Comparison of ENCODE assay signal across 23 cellular contexts in genomic region chr12:52921488-52922165, GRCh38. TPM values are rescaled to one million over a fixed set of nuclear protein-coding genes. Genes with fewer than 3 reads are reported as not detected.
"Had no signal": no experiment of that assay in that cellular context is flagged by ENCODE, and none has a peak within 500 bp of the region (broad histone marks: within the 10 kb centered on the region; RNA-seq: fewer than 3 reads in every experiment).

No MANE protein-coding gene starts in this region.

- H3K79me2 ChIP-seq: parathyroid adenoma had no signal

- H3K9me3 Mint-ChIP-seq: activated CD4-positive, alpha-beta memory T cell treated with anti-CD3 and anti-CD28 coated beads, Interleukin-2, amount 10 ng/mL, durations not matched to agents 7 days and 5 days; activated naive CD8-positive, alpha-beta T cell treated with anti-CD3 and anti-CD28 coated beads for 36 hours; activated T-cell treated with anti-CD3 and anti-CD28 coated beads, Interleukin-2, amount 50 U/mL, for 72 hours; central memory CD8-positive, alpha-beta T cell; immature natural killer cell; WTC11 had no signal

- H3K9ac ChIP-seq: parathyroid adenoma had no signal

- H3K4me3 ChIP-seq: tibial artery had no signal

- H3K27ac ChIP-seq: epithelial cell of prostate, neutrophil, parathyroid adenoma, tibial artery had no signal

- H3K36me3 Mint-ChIP-seq: activated naive CD8-positive, alpha-beta T cell treated with anti-CD3 and anti-CD28 coated beads for 36 hours; brain; immature natural killer cell; stimulated activated memory B cell treated with anti-CD40 and anti-IgM and Interleukin-4, amounts not matched to agents 10 μg/mL and 1 μg/mL and 100 μg/mL, for 72 hours; WTC11 had no signal

- H3K36me3 ChIP-seq: neutrophil, tibial artery had no signal

- H3K4me1 Mint-ChIP-seq: central memory CD8-positive, alpha-beta T cell; immature natural killer cell; stimulated activated memory B cell treated with anti-CD40 and anti-IgM and Interleukin-4, amounts not matched to agents 10 μg/mL and 1 μg/mL and 100 μg/mL, for 72 hours had no signal

- H3K4me3 Mint-ChIP-seq: activated CD4-positive, alpha-beta memory T cell treated with anti-CD3 and anti-CD28 coated beads, Interleukin-2, amount 10 ng/mL, durations not matched to agents 7 days and 5 days; activated naive CD8-positive, alpha-beta T cell treated with anti-CD3 and anti-CD28 coated beads for 36 hours; activated T-cell treated with anti-CD3 and anti-CD28 coated beads, Interleukin-2, amount 50 U/mL, for 72 hours; brain; central memory CD8-positive, alpha-beta T cell; immature natural killer cell; stimulated activated memory B cell treated with anti-CD40 and anti-IgM and Interleukin-4, amounts not matched to agents 10 μg/mL and 1 μg/mL and 100 μg/mL, for 72 hours; WTC11 had no signal

- H3K9me3 ChIP-seq: neutrophil, tibial artery had no signal

- DNase-seq: activated CD4-positive, alpha-beta memory T cell treated with anti-CD3 and anti-CD28 coated beads, Interleukin-2, amount 10 ng/mL, durations not matched to agents 7 days and 5 days; activated CD4-positive, alpha-beta T cell treated with anti-CD3 and anti-CD28 coated beads for 4 hours; activated gamma-delta T cell; activated naive CD8-positive, alpha-beta T cell treated with anti-CD3 and anti-CD28 coated beads for 36 hours; activated T-cell treated with anti-CD3 and anti-CD28 coated beads, Interleukin-2, amount 50 U/mL, for 72 hours; amygdala; cortex of kidney; effector CD8-positive, alpha-beta T cell; foreskin melanocyte; head of caudate nucleus; immature natural killer cell; stimulated activated CD4-positive, alpha-beta T cell treated with anti-CD3 and anti-CD28 coated beads, Interleukin-2, amount 100 ng/mL, for 48 hours; T-helper 2 cell; tibial artery had no signal

- H3K27me3 Mint-ChIP-seq: activated naive CD8-positive, alpha-beta T cell treated with anti-CD3 and anti-CD28 coated beads for 36 hours; brain; central memory CD8-positive, alpha-beta T cell had no signal

- H3K4me1 ChIP-seq: parathyroid adenoma had no signal

- H3K27ac Mint-ChIP-seq: activated CD4-positive, alpha-beta memory T cell treated with anti-CD3 and anti-CD28 coated beads, Interleukin-2, amount 10 ng/mL, durations not matched to agents 7 days and 5 days; activated naive CD8-positive, alpha-beta T cell treated with anti-CD3 and anti-CD28 coated beads for 36 hours; activated T-cell treated with anti-CD3 and anti-CD28 coated beads, Interleukin-2, amount 50 U/mL, for 72 hours; immature natural killer cell; stimulated activated memory B cell treated with anti-CD40 and anti-IgM and Interleukin-4, amounts not matched to agents 10 μg/mL and 1 μg/mL and 100 μg/mL, for 72 hours had no signal

- H2AFZ ChIP-seq: parathyroid adenoma had no signal

- H3K27me3 ChIP-seq: neutrophil, tibial artery had no signal

- ATAC-seq: activated T-cell treated with anti-CD3 and anti-CD28 coated beads, Interleukin-2, amount 50 U/mL, for 72 hours; stimulated activated memory B cell treated with anti-CD40 and anti-IgM and Interleukin-4, amounts not matched to agents 10 μg/mL and 1 μg/mL and 100 μg/mL, for 72 hours had no signal

- FAIRE-seq: TTC549 had no signal

RNA-seq across cellular contexts. Expression of gene KRT8, which starts 16.8 kb away (rescaled TPM):
- polyA plus RNA-seq: immature natural killer cell had no signal

RNA-seq across cellular contexts. Expression of gene KRT18, which starts 27.3 kb away (rescaled TPM):
- total RNA-seq: myocyte had no signal
